In genomic region chr5:155885199-155885598, GRCh38 we compare ENCODE assay signal across 27 cellular contexts.
DNase-seq lines count a peak whose midpoint lies in the region; ATAC-seq, FAIRE-seq and TF ChIP-seq lines count a peak whose summit lies in the region.
"Had no signal": no experiment of that assay in that cellular context is flagged by ENCODE, and none has a peak within 500 bp of the region (broad histone marks: within the 10 kb centered on the region; RNA-seq: fewer than 3 reads in every experiment).

No MANE protein-coding gene starts in this region.

- H3K27ac Mint-ChIP-seq in immature natural killer cell, result peak overlapping the region in 4 of 6 donors; percentile 8 to 82 (median 42)
- H3K27ac Mint-ChIP-seq: B cell; CD4-positive, alpha-beta T cell; CD8-positive, alpha-beta T cell had no signal

- H3K36me3 ChIP-seq in MG63 (no peaks in the 10 kb centered on the region), PC-9 (ENCODE audit: low read depth) (no peaks in the 10 kb centered on the region)
- H3K36me3 ChIP-seq: BLaER1 treated with 17β-estradiol and CSF1 and Interleukin-3, amounts not matched to agents 10 nM and 100 nM had no signal

- H3K79me2 ChIP-seq in PC-9 (ENCODE audit: low read depth), result no peaks in the 10 kb centered on the region

- WGBS in A549 (ENCODE audit: missing lambda C conversion rate), result 53% methylated on average over 1 of the region's 1 CpG

- TF ChIP-seq POLR2A in A549 (IDR thresholded peaks at IDR 0.05; ENCODE audit: low read length), result no peak

- TF ChIP-seq CTCF in A549 (IDR thresholded peaks at IDR 0.05) (no peak), PC-9 (conservative IDR thresholded peaks at IDR 0.05) (no peak)

- H3K4me2 ChIP-seq in A549, result no peak overlapping the region
- H3K4me2 ChIP-seq in PC-9, result no peak overlapping the region

- H3K4me3 ChIP-seq in A549 (no peak overlapping the region), MG63 (no peak overlapping the region), PC-9 (no peak overlapping the region)
- H3K4me3 ChIP-seq in Jurkat, Clone E6-1 (ENCODE audit: low read length), result no peak overlapping the region
- H3K4me3 ChIP-seq: BLaER1 treated with 17β-estradiol and CSF1 and Interleukin-3, amounts not matched to agents 10 nM and 100 nM; GM12878 had no signal

- no peaks in the 10 kb centered on the region for H3F3A ChIP-seq in PC-9 (ENCODE audit: insufficient read depth, low read depth)

- H3K4me3 Mint-ChIP-seq in immature natural killer cell, result peak overlapping the region in 1 of 5 donors; percentile 54
- H3K4me3 Mint-ChIP-seq: B cell; CD4-positive, alpha-beta T cell; CD8-positive, alpha-beta T cell had no signal

- H3K4me1 ChIP-seq in A549 (peaks cover 4% of the 10 kb centered on the region; the same call in 1 of the 3 replicates), PC-9 (replicated peaks; ENCODE audit: insufficient read depth) (no peaks in the 10 kb centered on the region)
- H3K4me1 ChIP-seq: Caco-2 had no signal

- no peak overlapping the region for H2AFZ ChIP-seq in PC-9

- peaks cover 0 to 5% (median 4%) of the 10 kb centered on the region in 3 donors for H3K27me3 Mint-ChIP-seq in immature natural killer cell (ENCODE audit: low read depth in 3 of 3)
- H3K27me3 Mint-ChIP-seq: B cell; CD4-positive, alpha-beta T cell had no signal

- POLR2A ChIA-PET in A549 (lab: Yijun Ruan, JAX), result no interaction called here
- POLR2A ChIA-PET in PC-9 (lab: Charles Lee; ENCODE audit: unreplicated experiment), result no interaction called here

- no TSS peak for BruUV-seq in PC-9 (replicated peaks; lab: Mats Ljungman, UMichigan)

- FAIRE-seq in A549 (lab: Jason Lieb, UNC), result peak; percentile 49
- FAIRE-seq: A204.1, D721Med, GM12878, GM12892, GM18507 had no signal

- H3K9me2 ChIP-seq in PC-9 (ENCODE audit: insufficient read depth), result no peaks in the 10 kb centered on the region

- no peak for TF ChIP-seq EP300 in A549 (IDR thresholded peaks at IDR 0.05)

- H3K4me1 Mint-ChIP-seq in immature natural killer cell, result peaks cover 19 to 24% of the 10 kb centered on the region in 2 donors
- H3K4me1 Mint-ChIP-seq: B cell had no signal

- H3K36me3 Mint-ChIP-seq in immature natural killer cell, result no peaks in the 10 kb centered on the region
- H3K36me3 Mint-ChIP-seq: CD8-positive, alpha-beta T cell had no signal

- H3K27me3 ChIP-seq in MG63 (peaks cover 2% of the 10 kb centered on the region; the same call in 1 of the 2 replicates), PC-9 (ENCODE audit: insufficient read depth, low read depth) (no peaks in the 10 kb centered on the region)
- H3K27me3 ChIP-seq: BLaER1 treated with 17β-estradiol and CSF1 and Interleukin-3, amounts not matched to agents 10 nM and 100 nM had no signal

- intact Hi-C loops in PC-9 (cut with micrococcal nuclease; ENCODE audit: unreplicated experiment), result no loop called here

- H3K27ac ChIP-seq in A549 (no peak overlapping the region), PC-9 (no peak overlapping the region)
- H3K27ac ChIP-seq: BLaER1 treated with 17β-estradiol and CSF1 and Interleukin-3, amounts not matched to agents 10 nM and 100 nM; C4-2B had no signal

- H3K9me3 ChIP-seq in A549 (no peaks in the 10 kb centered on the region), MG63 (no peaks in the 10 kb centered on the region), PC-9 (ENCODE audit: insufficient read depth, low read depth) (no peaks in the 10 kb centered on the region; the same call in 1 of the 2 replicates)
- H3K9me3 ChIP-seq: BLaER1 treated with 17β-estradiol and CSF1 and Interleukin-3, amounts not matched to agents 10 nM and 100 nM; Caco-2 had no signal

- CTCF ChIA-PET in A549 (lab: Yijun Ruan, JAX), result no interaction called here
- CTCF ChIA-PET in PC-9 (lab: Charles Lee), result no interaction called here

- no peaks in the 10 kb centered on the region for H3K9me3 Mint-ChIP-seq in immature natural killer cell
- H3K9me3 Mint-ChIP-seq: CD4-positive, alpha-beta T cell; CD8-positive, alpha-beta T cell had no signal

- TF ChIP-seq RAD21 in A549 (conservative IDR thresholded peaks at IDR 0.05 in 1 of 2, IDR thresholded peaks at IDR 0.05 in 1 of 2), result no peak

- no peak for ATAC-seq in A549
- ATAC-seq: CD8-positive, alpha-beta T cell; GM12878 had no signal

- peak; percentile 31 for DNase-seq in NCI-H2171 treated with DMSO at 0.1 percent for 48 hours (lab: John Stamatoyannopoulos, UW)
- DNase-seq in NCI-H2171 (lab: John Stamatoyannopoulos, UW), result no peak
- no peak for DNase-seq in A549 (ENCODE audit: low read depth in 1 of 2, low spot score in 1 of 2)
- DNase-seq in Jurkat, Clone E6-1 (ENCODE audit: low read depth, low spot score), result peak; percentile 15
- DNase-seq in immature natural killer cell, result peak in 1 of 3 donors; percentile 19
- DNase-seq in MG63, result no peak
- no peak for DNase-seq in DMS153 (lab: John Stamatoyannopoulos, UW)
- DNase-seq in PC-9, result no peak
- DNase-seq: 8988T; AML-193; Caco-2; Calu3; CD4-positive, alpha-beta T cell; CD8-positive, alpha-beta T cell; DMS53; DMS79; DND-41; EL; GDM1 had no signal

- no peaks in the 10 kb centered on the region for H4K20me1 ChIP-seq in PC-9 (ENCODE audit: insufficient read depth)
- H4K20me1 ChIP-seq: BLaER1 treated with 17β-estradiol and CSF1 and Interleukin-3, amounts not matched to agents 10 nM and 100 nM had no signal

TF ChIP-seq in A549, 52 proteins besides CTCF, POLR2A, EP300 and RAD21:
- TF ChIP-seq POLR2AphosphoS2 (conservative IDR thresholded peaks at IDR 0.05; ENCODE audit: low read length), result no peak

Comparison
In these comparisons a context has a peak if more than half of its experiments do, and no peak if none do; other contexts are left out.
1. DNase-seq: peak in NCI-H2171 treated with DMSO at 0.1 percent for 48 hours (single experiment) and Jurkat, Clone E6-1 (single experiment); none in NCI-H2171 (single experiment), A549 (0 of 2), MG63 (single experiment), DMS153 (single experiment) and PC-9 (0 of 2).